ENCODE assay signal across 10 cellular contexts in genomic region chr5:147507480-147508126, GRCh38. TPM values are rescaled to one million over a fixed set of nuclear protein-coding genes. Genes with fewer than 3 reads are reported as not detected.
DNase-seq lines count a peak whose midpoint lies in the region; ATAC-seq, FAIRE-seq and TF ChIP-seq lines count a peak whose summit lies in the region.
"Had no signal": no experiment of that assay in that cellular context is flagged by ENCODE, and none has a peak within 500 bp of the region (broad histone marks: within the 10 kb centered on the region; RNA-seq: fewer than 3 reads in every experiment).

No MANE protein-coding gene starts in this region.

- TF ChIP-seq CTCF in WTC11 (IDR thresholded peaks at IDR 0.05) (no peak), right atrium auricular region (IDR thresholded peaks at IDR 0.05) (no peak)

- H3K27me3 ChIP-seq in right atrium auricular region: no peaks in the 10 kb centered on the region

- DNase-seq in H4 (ENCODE audit: low spot score) (peak; percentile 34), WTC11 (ENCODE audit: low spot score) (no peak), right atrium auricular region (ENCODE audit: low spot score) (peak; percentile 66), GM12892 (ENCODE audit: insufficient read length) (no peak), DMS53 (lab: John Stamatoyannopoulos, UW) (no peak), superior temporal gyrus (ENCODE audit: extremely low spot score) (no peak)
- no peak for DNase-seq in T-helper 2 cell treated with Interferon-gamma antibody and Interleukin-4, amounts not matched to agents 5 μg/mL and 100 μg/mL, for 36 hours (ENCODE audit: low spot score)
- DNase-seq: RPMI8226 had no signal

- TF ChIP-seq POLR2A in GM12892 (IDR thresholded peaks at IDR 0.05; ENCODE audit: low read depth, low read length): no peak

- H3K4me3 ChIP-seq in right atrium auricular region (peak overlapping the region; percentile 50 to 74), skin epidermis (peak overlapping the region in 5 of 7 experiments; percentile 5 to 64 (median 46))

- no peaks in the 10 kb centered on the region for H3K9me3 ChIP-seq in right atrium auricular region

- no peaks in the 10 kb centered on the region for H3K36me3 ChIP-seq in right atrium auricular region

- CTCF ChIA-PET in WTC11 (lab: Charles Lee): interaction anchor here (1.2 to 3.4 kb wide), 3 partner anchors 43 to 70 kb away, joined by 3 to 30 read pairs (median 18); no protein-coding TSS in a partner anchor

- ATAC-seq in WTC11: no peak

- peaks cover 20% of the 10 kb centered on the region for H3K27me3 Mint-ChIP-seq in WTC11 (ENCODE audit: low read depth)
- H3K27me3 Mint-ChIP-seq in T-helper 2 cell treated with Interferon-gamma antibody and Interleukin-4, amounts not matched to agents 5 μg/mL and 100 μg/mL, for 36 hours (ENCODE audit: low read depth): peaks cover 36% of the 10 kb centered on the region

- peaks cover 0 to 50% of the 10 kb centered on the region in 2 donors for H3K4me1 ChIP-seq in right atrium auricular region

- peaks cover 6% of the 10 kb centered on the region for H3K36me3 Mint-ChIP-seq in WTC11
- no peaks in the 10 kb centered on the region for H3K36me3 Mint-ChIP-seq in T-helper 2 cell treated with Interferon-gamma antibody and Interleukin-4, amounts not matched to agents 5 μg/mL and 100 μg/mL, for 36 hours (ENCODE audit: low read depth)

- POLR2A ChIA-PET in WTC11 (lab: Charles Lee): no interaction called here

- H3K9me3 Mint-ChIP-seq in WTC11: peaks cover 9% of the 10 kb centered on the region
- H3K9me3 Mint-ChIP-seq in T-helper 2 cell treated with Interferon-gamma antibody and Interleukin-4, amounts not matched to agents 5 μg/mL and 100 μg/mL, for 36 hours: no peaks in the 10 kb centered on the region

- H3K27ac Mint-ChIP-seq in WTC11: 0 out of 2 replicates have a peak overlapping the region, but pooled peaks have one; percentile 28
- no peak overlapping the region for H3K27ac Mint-ChIP-seq in T-helper 2 cell treated with Interferon-gamma antibody and Interleukin-4, amounts not matched to agents 5 μg/mL and 100 μg/mL, for 36 hours

- peaks cover 38% of the 10 kb centered on the region for H3K4me1 Mint-ChIP-seq in WTC11
- H3K4me1 Mint-ChIP-seq in T-helper 2 cell treated with Interferon-gamma antibody and Interleukin-4, amounts not matched to agents 5 μg/mL and 100 μg/mL, for 36 hours (ENCODE audit: low read depth): no peaks in the 10 kb centered on the region

- FAIRE-seq in GM12892 (lab: Jason Lieb, UNC): no peak
- FAIRE-seq: endometrium had no signal

- H3K27ac ChIP-seq in right atrium auricular region (peak overlapping the region; percentile 81), skin epidermis (peak overlapping the region in 14 of 21 experiments; percentile 2 to 91 (median 82))

- peak overlapping the region; percentile 69 for H3K4me3 Mint-ChIP-seq in WTC11
- no peak overlapping the region for H3K4me3 Mint-ChIP-seq in T-helper 2 cell treated with Interferon-gamma antibody and Interleukin-4, amounts not matched to agents 5 μg/mL and 100 μg/mL, for 36 hours

TF ChIP-seq in WTC11, 78 proteins besides CTCF, POLR2A, EP300 and RAD21:
- TF ChIP-seq, protein P1, sequence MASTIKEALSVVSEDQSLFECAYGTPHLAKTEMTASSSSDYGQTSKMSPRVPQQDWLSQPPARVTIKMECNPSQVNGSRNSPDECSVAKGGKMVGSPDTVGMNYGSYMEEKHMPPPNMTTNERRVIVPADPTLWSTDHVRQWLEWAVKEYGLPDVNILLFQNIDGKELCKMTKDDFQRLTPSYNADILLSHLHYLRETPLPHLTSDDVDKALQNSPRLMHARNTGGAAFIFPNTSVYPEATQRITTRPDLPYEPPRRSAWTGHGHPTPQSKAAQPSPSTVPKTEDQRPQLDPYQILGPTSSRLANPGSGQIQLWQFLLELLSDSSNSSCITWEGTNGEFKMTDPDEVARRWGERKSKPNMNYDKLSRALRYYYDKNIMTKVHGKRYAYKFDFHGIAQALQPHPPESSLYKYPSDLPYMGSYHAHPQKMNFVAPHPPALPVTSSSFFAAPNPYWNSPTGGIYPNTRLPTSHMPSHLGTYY (CRISPR knock-in tag; IDR thresholded peaks at IDR 0.05): no peak
- TF ChIP-seq, protein P2, sequence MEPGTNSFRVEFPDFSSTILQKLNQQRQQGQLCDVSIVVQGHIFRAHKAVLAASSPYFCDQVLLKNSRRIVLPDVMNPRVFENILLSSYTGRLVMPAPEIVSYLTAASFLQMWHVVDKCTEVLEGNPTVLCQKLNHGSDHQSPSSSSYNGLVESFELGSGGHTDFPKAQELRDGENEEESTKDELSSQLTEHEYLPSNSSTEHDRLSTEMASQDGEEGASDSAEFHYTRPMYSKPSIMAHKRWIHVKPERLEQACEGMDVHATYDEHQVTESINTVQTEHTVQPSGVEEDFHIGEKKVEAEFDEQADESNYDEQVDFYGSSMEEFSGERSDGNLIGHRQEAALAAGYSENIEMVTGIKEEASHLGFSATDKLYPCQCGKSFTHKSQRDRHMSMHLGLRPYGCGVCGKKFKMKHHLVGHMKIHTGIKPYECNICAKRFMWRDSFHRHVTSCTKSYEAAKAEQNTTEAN (CRISPR knock-in tag; IDR thresholded peaks at IDR 0.05): no peak
- TF ChIP-seq USF1 (CRISPR knock-in tag; IDR thresholded peaks at IDR 0.05) (no peak), FOXJ3 (CRISPR knock-in tag; IDR thresholded peaks at IDR 0.05; ENCODE audit: borderline replicate concordance) (no peak), ZNF232 (CRISPR knock-in tag; IDR thresholded peaks at IDR 0.05) (no peak), ATF1 (CRISPR knock-in tag; IDR thresholded peaks at IDR 0.05) (no peak)
- TF ChIP-seq, protein P3, sequence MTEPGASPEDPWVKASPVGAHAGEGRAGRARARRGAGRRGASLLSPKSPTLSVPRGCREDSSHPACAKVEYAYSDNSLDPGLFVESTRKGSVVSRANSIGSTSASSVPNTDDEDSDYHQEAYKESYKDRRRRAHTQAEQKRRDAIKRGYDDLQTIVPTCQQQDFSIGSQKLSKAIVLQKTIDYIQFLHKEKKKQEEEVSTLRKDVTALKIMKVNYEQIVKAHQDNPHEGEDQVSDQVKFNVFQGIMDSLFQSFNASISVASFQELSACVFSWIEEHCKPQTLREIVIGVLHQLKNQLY (CRISPR knock-in tag; IDR thresholded peaks at IDR 0.05): no peak
- TF ChIP-seq, protein P4, sequence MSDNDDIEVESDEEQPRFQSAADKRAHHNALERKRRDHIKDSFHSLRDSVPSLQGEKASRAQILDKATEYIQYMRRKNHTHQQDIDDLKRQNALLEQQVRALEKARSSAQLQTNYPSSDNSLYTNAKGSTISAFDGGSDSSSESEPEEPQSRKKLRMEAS (CRISPR knock-in tag; IDR thresholded peaks at IDR 0.05): no peak
- TF ChIP-seq, protein P5, sequence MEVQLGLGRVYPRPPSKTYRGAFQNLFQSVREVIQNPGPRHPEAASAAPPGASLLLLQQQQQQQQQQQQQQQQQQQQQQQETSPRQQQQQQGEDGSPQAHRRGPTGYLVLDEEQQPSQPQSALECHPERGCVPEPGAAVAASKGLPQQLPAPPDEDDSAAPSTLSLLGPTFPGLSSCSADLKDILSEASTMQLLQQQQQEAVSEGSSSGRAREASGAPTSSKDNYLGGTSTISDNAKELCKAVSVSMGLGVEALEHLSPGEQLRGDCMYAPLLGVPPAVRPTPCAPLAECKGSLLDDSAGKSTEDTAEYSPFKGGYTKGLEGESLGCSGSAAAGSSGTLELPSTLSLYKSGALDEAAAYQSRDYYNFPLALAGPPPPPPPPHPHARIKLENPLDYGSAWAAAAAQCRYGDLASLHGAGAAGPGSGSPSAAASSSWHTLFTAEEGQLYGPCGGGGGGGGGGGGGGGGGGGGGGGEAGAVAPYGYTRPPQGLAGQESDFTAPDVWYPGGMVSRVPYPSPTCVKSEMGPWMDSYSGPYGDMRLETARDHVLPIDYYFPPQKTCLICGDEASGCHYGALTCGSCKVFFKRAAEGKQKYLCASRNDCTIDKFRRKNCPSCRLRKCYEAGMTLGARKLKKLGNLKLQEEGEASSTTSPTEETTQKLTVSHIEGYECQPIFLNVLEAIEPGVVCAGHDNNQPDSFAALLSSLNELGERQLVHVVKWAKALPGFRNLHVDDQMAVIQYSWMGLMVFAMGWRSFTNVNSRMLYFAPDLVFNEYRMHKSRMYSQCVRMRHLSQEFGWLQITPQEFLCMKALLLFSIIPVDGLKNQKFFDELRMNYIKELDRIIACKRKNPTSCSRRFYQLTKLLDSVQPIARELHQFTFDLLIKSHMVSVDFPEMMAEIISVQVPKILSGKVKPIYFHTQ (CRISPR knock-in tag; IDR thresholded peaks at IDR 0.05): no peak
- TF ChIP-seq, protein P6, sequence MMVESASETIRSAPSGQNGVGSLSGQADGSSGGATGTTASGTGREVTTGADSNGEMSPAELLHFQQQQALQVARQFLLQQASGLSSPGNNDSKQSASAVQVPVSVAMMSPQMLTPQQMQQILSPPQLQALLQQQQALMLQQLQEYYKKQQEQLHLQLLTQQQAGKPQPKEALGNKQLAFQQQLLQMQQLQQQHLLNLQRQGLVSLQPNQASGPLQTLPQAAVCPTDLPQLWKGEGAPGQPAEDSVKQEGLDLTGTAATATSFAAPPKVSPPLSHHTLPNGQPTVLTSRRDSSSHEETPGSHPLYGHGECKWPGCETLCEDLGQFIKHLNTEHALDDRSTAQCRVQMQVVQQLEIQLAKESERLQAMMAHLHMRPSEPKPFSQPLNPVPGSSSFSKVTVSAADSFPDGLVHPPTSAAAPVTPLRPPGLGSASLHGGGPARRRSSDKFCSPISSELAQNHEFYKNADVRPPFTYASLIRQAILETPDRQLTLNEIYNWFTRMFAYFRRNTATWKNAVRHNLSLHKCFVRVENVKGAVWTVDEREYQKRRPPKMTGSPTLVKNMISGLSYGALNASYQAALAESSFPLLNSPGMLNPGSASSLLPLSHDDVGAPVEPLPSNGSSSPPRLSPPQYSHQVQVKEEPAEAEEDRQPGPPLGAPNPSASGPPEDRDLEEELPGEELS (CRISPR knock-in tag; IDR thresholded peaks at IDR 0.05): no peak

RNA-seq across cellular contexts. Expression of gene DPYSL3, which starts 2.3 kb away (rescaled TPM):
- total RNA-seq in H4 (2014; rRNA removed; shearing (Covaris generic)): 65.2 and 83.9 TPM in 2 replicates
- total RNA-seq in WTC11 (2021): 329 to 358 TPM (median 338 TPM) in 3 replicates
- total RNA-seq in right atrium auricular region: 10 to 100 TPM; 45.3 to 56.2 TPM
- polyA plus RNA-seq in GM12892 (2012; ENCODE audit: missing spikeins): 0.68 TPM

Comparison
In these comparisons a context has a peak if more than half of its experiments do, and no peak if none do; other contexts are left out.
1. DNase-seq: peak in H4 (single experiment) and right atrium auricular region (single experiment); none in WTC11 (single experiment), GM12892 (single experiment), T-helper 2 cell treated with Interferon-gamma antibody and Interleukin-4, amounts not matched to agents 5 μg/mL and 100 μg/mL, for 36 hours (single experiment), DMS53 (single experiment) and superior temporal gyrus (single experiment).